ENCODE assay signal across 7 cellular contexts in the genomic region with DNA sequence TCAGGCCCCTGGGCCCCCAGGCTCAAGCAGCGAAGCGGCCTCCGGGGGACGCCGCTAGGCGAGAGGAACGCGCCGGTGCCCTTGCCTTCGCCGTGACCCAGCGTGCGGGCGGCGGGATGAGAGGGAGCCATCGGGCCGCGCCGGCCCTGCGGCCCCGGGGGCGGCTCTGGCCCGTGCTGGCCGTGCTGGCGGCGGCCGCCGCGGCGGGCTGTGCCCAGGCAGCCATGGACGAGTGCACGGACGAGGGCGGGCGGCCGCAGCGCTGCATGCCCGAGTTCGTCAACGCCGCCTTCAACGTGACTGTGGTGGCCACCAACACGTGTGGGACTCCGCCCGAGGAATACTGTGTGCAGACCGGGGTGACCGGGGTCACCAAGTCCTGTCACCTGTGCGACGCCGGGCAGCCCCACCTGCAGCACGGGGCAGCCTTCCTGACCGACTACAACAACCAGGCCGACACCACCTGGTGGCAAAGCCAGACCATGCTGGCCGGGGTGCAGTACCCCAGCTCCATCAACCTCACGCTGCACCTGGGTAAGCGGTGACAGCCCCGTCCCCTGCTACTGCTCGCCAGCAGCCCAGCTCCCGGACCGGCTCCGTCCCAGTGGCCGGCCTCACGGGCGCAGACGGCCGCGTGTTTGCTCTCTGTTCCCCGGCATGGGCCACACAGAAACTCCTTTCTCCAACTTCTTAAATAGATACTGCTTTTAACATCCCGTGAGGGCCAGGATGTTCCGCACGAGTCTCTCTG. TPM values are rescaled to one million over a fixed set of nuclear protein-coding genes. Genes with fewer than 3 reads are reported as not detected.
A peak's percentile ranks its signal among the peaks of the same experiment; 100 is the strongest.
DNase-seq lines count a peak whose midpoint lies in the region; FAIRE-seq and TF ChIP-seq lines count a peak whose summit lies in the region.

No MANE protein-coding gene starts in this region.

- no peaks in the 10 kb centered on the region for H3K9me2 ChIP-seq in Karpas-422 (replicated peaks; ENCODE audit: insufficient read depth, low read length)

- CTCF ChIA-PET in mammary epithelial cell (lab: Charles Lee; ENCODE audit: low non-redundant PET) = no interaction called here

- H3K27me3 ChIP-seq in Karpas-422 (ENCODE audit: low read length) (no peaks in the 10 kb centered on the region), SJSA1 (replicated peaks) (no peaks in the 10 kb centered on the region), mammary epithelial cell (ENCODE audit: insufficient read depth, low read length) (no peaks in the 10 kb centered on the region), kidney epithelial cell (ENCODE audit: control insufficient read depth, insufficient read depth, low read length) (no peaks in the 10 kb centered on the region)

- peak overlapping the region; percentile 58 for H3K9ac ChIP-seq in Karpas-422 (ENCODE audit: low read length)
- peak overlapping the region; percentile 94 for H3K9ac ChIP-seq in mammary epithelial cell (ENCODE audit: insufficient read depth, low read length)

- H3K27ac ChIP-seq in Karpas-422 (ENCODE audit: low read length) (no peak overlapping the region), SJSA1 (peak overlapping the region; percentile 97), mammary epithelial cell (ENCODE audit: insufficient read depth, low read depth, low read length) (peak overlapping the region; percentile 87)

- peak; percentile 31 for DNase-seq in H54 (ENCODE audit: insufficient read length, low spot score)
- DNase-seq in Karpas-422 = peak; percentile 84
- DNase-seq in SJSA1 (ENCODE audit: low read depth in 1 of 2, low spot score in 2 of 2) = peak; percentile 61 to 75
- peak; percentile 80 for DNase-seq in mammary epithelial cell
- no peak for DNase-seq in kidney epithelial cell (ENCODE audit: low read depth)
- DNase-seq in stimulated activated CD4-positive, alpha-beta T cell treated with anti-CD3 and anti-CD28 coated beads, Interleukin-15, amount 100 ng/mL, for 24 hours = peak; percentile 63

- H3K79me2 ChIP-seq in Karpas-422 (ENCODE audit: low read length) (no peaks in the 10 kb centered on the region), mammary epithelial cell (ENCODE audit: insufficient read depth, low read length) (peaks cover 55% of the 10 kb centered on the region)

- H3K9me3 ChIP-seq in Karpas-422 (ENCODE audit: low read length) = no peaks in the 10 kb centered on the region
- 0 out of 2 replicates have a peak, but pooled peaks cover 4% of the 10 kb centered on the region for H3K9me3 ChIP-seq in SJSA1 (replicated peaks)
- H3K9me3 ChIP-seq in mammary epithelial cell (replicated peaks; ENCODE audit: insufficient read depth, low read length) = no peaks in the 10 kb centered on the region

- H3K4me1 ChIP-seq in Karpas-422 (ENCODE audit: low read length) (peaks cover 59% of the 10 kb centered on the region), SJSA1 (replicated peaks) (peaks cover 45% of the 10 kb centered on the region), mammary epithelial cell (ENCODE audit: insufficient read depth, low read length) (peaks cover 50% of the 10 kb centered on the region)

- no peaks in the 10 kb centered on the region for H4K20me1 ChIP-seq in Karpas-422 (ENCODE audit: insufficient read depth, low read depth, low read length)
- H4K20me1 ChIP-seq in mammary epithelial cell (ENCODE audit: insufficient read depth, low read length) = no peaks in the 10 kb centered on the region

- no peak for FAIRE-seq in H54 (lab: Jason Lieb, UNC)

- TF ChIP-seq CTCF in GM12875 (IDR thresholded peaks at IDR 0.05; ENCODE audit: borderline replicate concordance, insufficient read depth, low read depth, low read length) (peak; percentile 74), mammary epithelial cell (conservative IDR thresholded peaks at IDR 0.05 in 1 of 2, IDR thresholded peaks at IDR 0.05 in 1 of 2; ENCODE audit: extremely low read depth in 1 of 2, insufficient read depth in 1 of 2, low read depth in 1 of 2, low read length in 2 of 2) (peak; percentile 53 to 82), kidney epithelial cell (IDR thresholded peaks at IDR 0.05; ENCODE audit: insufficient read depth, low read length, poor library complexity, severe bottlenecking) (peak; percentile 72)

- H2AFZ ChIP-seq in Karpas-422 (ENCODE audit: low read length) = peak overlapping the region; percentile 82
- H2AFZ ChIP-seq in mammary epithelial cell (ENCODE audit: low read depth, low read length) = peak overlapping the region; percentile 60

- in situ Hi-C loops in mammary epithelial cell (cut with MboI; ENCODE audit: low sequenced_read_pairs in 2 of 2) = loop anchor here in 1 of 2 donors (10.0 kb wide), 1 partner anchor 161 kb away; the partner anchor contains the start of gene LAMC2

- H3K36me3 ChIP-seq in Karpas-422 (ENCODE audit: insufficient read depth, low read length) = no peaks in the 10 kb centered on the region
- H3K36me3 ChIP-seq in SJSA1 = peaks cover 26% of the 10 kb centered on the region
- no peaks in the 10 kb centered on the region for H3K36me3 ChIP-seq in mammary epithelial cell (ENCODE audit: insufficient read depth, low read length)
- H3K36me3 ChIP-seq in kidney epithelial cell (ENCODE audit: control insufficient read depth, insufficient read depth, low read length) = no peaks in the 10 kb centered on the region

- intact Hi-C loops in mammary epithelial cell (cut with micrococcal nuclease) = loop anchor here (1.0 to 10.0 kb wide), 9 partner anchors 31 to 611 kb away; partner anchors contain the start of genes ARPC5, LAMC2 and SMG7

- 2% methylated on average over 33 of the region's 71 CpGs for WGBS in mammary epithelial cell (ENCODE audit: low coverage, missing lambda C conversion rate)

- dilution Hi-C loops in mammary epithelial cell (cut with HindIII; ENCODE audit: low sequenced_read_pairs) = no loop called here

- TF ChIP-seq POLR2A in H54 (IDR thresholded peaks at IDR 0.05; ENCODE audit: low read depth, low read length) = no peak

- peak overlapping the region; percentile 87 for H3K4me2 ChIP-seq in Karpas-422 (ENCODE audit: low read depth, low read length, poor library complexity, severe bottlenecking)
- H3K4me2 ChIP-seq in mammary epithelial cell (ENCODE audit: insufficient read depth, low read depth, low read length) = peak overlapping the region; percentile 83

- H3K4me3 ChIP-seq in GM12875 (ENCODE audit: low read depth, low read length) (peak overlapping the region; percentile 56), Karpas-422 (ENCODE audit: low read length) (peak overlapping the region; percentile 75), SJSA1 (peak overlapping the region; percentile 95), mammary epithelial cell (replicated peaks in 1 of 3; ENCODE audit: insufficient read depth in 1 of 3, low read depth in 2 of 3, low read length in 3 of 3) (peak overlapping the region; percentile 77 to 96 (median 80)), kidney epithelial cell (ENCODE audit: low read depth, low read length) (peak overlapping the region; percentile 66)

- no TSS peak for BruUV-seq in mammary epithelial cell (replicated peaks; lab: Mats Ljungman, UMichigan)

RNA-seq across cellular contexts. Expression of gene LAMC1, which starts 0.6 kb away (rescaled TPM):
- 8.4 and 10.8 TPM in 2 replicates for total RNA-seq in Karpas-422 (2014; rRNA removed; shearing (Covaris generic); ENCODE audit: low replicate concordance)
- total RNA-seq in SJSA1 (2014; rRNA removed; shearing (Covaris generic)) = 171 and 220 TPM in 2 replicates
- 100 to 1,000 TPM; 131 to 164 TPM for total RNA-seq in mammary epithelial cell
- polyA plus RNA-seq in mammary epithelial cell = 69.5 TPM
- polyA minus RNA-seq in mammary epithelial cell = 137 TPM
- 172 and 207 TPM in 2 replicates for total RNA-seq in kidney epithelial cell

Comparison
In these comparisons a context has a peak if more than half of its experiments do, and no peak if none do; other contexts are left out.
1. RNA of gene LAMC1, which starts 0.6 kb away (total RNA-seq): 171 to 220 TPM in SJSA1, 172 to 207 TPM in kidney epithelial cell and 131 to 164 TPM in mammary epithelial cell; 8.4 to 10.8 TPM in Karpas-422; every median in the first group is over 10 times any median in the second.
2. Peak in every context shown above with its lines, with median percentiles within 50 percentile points of each other: H3K4me3 ChIP-seq and CTCF ChIP-seq.